25 cellular contexts compared by ENCODE assay signal in genomic region chr21:35005077-35005476, GRCh38. TPM values are rescaled to one million over a fixed set of nuclear protein-coding genes. Genes with fewer than 3 reads are reported as not detected.
DNase-seq lines count a peak whose midpoint lies in the region; ATAC-seq and TF ChIP-seq lines count a peak whose summit lies in the region.
"Had no signal": no experiment of that assay in that cellular context is flagged by ENCODE, and none has a peak within 500 bp of the region (broad histone marks: within the 10 kb centered on the region; RNA-seq: fewer than 3 reads in every experiment).

No MANE protein-coding gene starts in this region.

- H3K4me1 ChIP-seq in Loucy (ENCODE audit: insufficient read depth, low read length, poor library complexity, severe bottlenecking) (peaks cover 83% of the 10 kb centered on the region), fibroblast of lung (ENCODE audit: control insufficient read depth, extremely low read depth, insufficient read depth, low read length) (peaks cover 4% of the 10 kb centered on the region), HAP-1 (no peaks in the 10 kb centered on the region)
- H3K4me1 ChIP-seq: esophagus squamous epithelium, gastroesophageal sphincter had no signal

- POLR2A ChIA-PET in activated CD8-positive, alpha-beta T cell treated with anti-CD3 and anti-CD28 coated beads, Interleukin-2, amount 10 ng/mL, durations not matched to agents 7 days and 5 days (lab: Charles Lee): no interaction called here

- H3K27me3 ChIP-seq in Loucy (ENCODE audit: insufficient read depth, low read length, poor library complexity, severe bottlenecking): no peaks in the 10 kb centered on the region
- no peaks in the 10 kb centered on the region for H3K27me3 ChIP-seq in fibroblast of lung (ENCODE audit: control insufficient read depth, insufficient read depth, low read length)
- H3K27me3 ChIP-seq in HAP-1 (ENCODE audit: low read depth): no peaks in the 10 kb centered on the region
- H3K27me3 ChIP-seq: brain microvascular endothelial cell, esophagus squamous epithelium, gastroesophageal sphincter, spleen had no signal

- in situ Hi-C loops in HAP-1 (cut with MboI; ENCODE audit: low sequenced_read_pairs): no loop called here

- H3F3A ChIP-seq in Loucy (ENCODE audit: low read depth): peaks cover 15% of the 10 kb centered on the region

- CTCF ChIA-PET in activated CD8-positive, alpha-beta T cell treated with anti-CD3 and anti-CD28 coated beads, Interleukin-2, amount 10 ng/mL, durations not matched to agents 7 days and 5 days (lab: Charles Lee): interaction anchor here (0.7 to 2.4 kb wide), 6 partner anchors 10 to 352 kb away, joined by 3 to 9 read pairs (median 4); no protein-coding TSS in a partner anchor

- peaks cover 92% of the 10 kb centered on the region for H3K4me1 Mint-ChIP-seq in stimulated activated naive CD8-positive, alpha-beta T cell treated with anti-CD3 and anti-CD28 coated beads, Interleukin-15, amount 100 ng/mL, for 72 hours
- peaks cover 18% of the 10 kb centered on the region for H3K4me1 Mint-ChIP-seq in activated CD8-positive, alpha-beta T cell treated with anti-CD3 and anti-CD28 coated beads, Interleukin-2, amount 10 ng/mL, durations not matched to agents 7 days and 5 days (ENCODE audit: low read depth)
- H3K4me1 Mint-ChIP-seq: mesothelial cell of epicardium, nephron had no signal

- H3K4me3 Mint-ChIP-seq in stimulated activated naive CD8-positive, alpha-beta T cell treated with anti-CD3 and anti-CD28 coated beads, Interleukin-15, amount 100 ng/mL, for 72 hours: no peak overlapping the region
- H3K4me3 Mint-ChIP-seq in activated CD8-positive, alpha-beta T cell treated with anti-CD3 and anti-CD28 coated beads, Interleukin-2, amount 10 ng/mL, durations not matched to agents 7 days and 5 days: no peak overlapping the region
- H3K4me3 Mint-ChIP-seq: mesothelial cell of epicardium, nephron had no signal

- H3K4me3 ChIP-seq in Loucy (ENCODE audit: low read length, poor library complexity, severe bottlenecking): peak overlapping the region; percentile 2
- H3K4me3 ChIP-seq in fibroblast of lung (replicated peaks in 1 of 4; ENCODE audit: control extremely low read depth in 1 of 4, insufficient read depth in 1 of 4, low read depth in 3 of 4, low read length in 4 of 4): no peak overlapping the region
- H3K4me3 ChIP-seq in HAP-1: no peak overlapping the region
- H3K4me3 ChIP-seq: esophagus squamous epithelium, gastroesophageal sphincter, spleen had no signal

- no peak overlapping the region for H3K27ac ChIP-seq in fibroblast of lung (ENCODE audit: insufficient read depth, low read length)
- H3K27ac ChIP-seq: brain microvascular endothelial cell, esophagus squamous epithelium, gastroesophageal sphincter, spleen had no signal

- H3K79me2 ChIP-seq in Loucy (ENCODE audit: insufficient read depth, low read length) (peaks cover 99% of the 10 kb centered on the region), fibroblast of lung (ENCODE audit: control insufficient read depth, insufficient read depth, low read length) (no peaks in the 10 kb centered on the region)

- H2AFZ ChIP-seq in Loucy (ENCODE audit: low read length) (no peak overlapping the region), fibroblast of lung (ENCODE audit: low read length) (no peak overlapping the region)

- peak; percentile 58 for ATAC-seq in stimulated activated naive CD8-positive, alpha-beta T cell treated with anti-CD3 and anti-CD28 coated beads, Interleukin-15, amount 100 ng/mL, for 72 hours
- no peak for ATAC-seq in stimulated activated naive CD8-positive, alpha-beta T cell treated with anti-CD3 and anti-CD28 coated beads, Interleukin-15, Interleukin-2, amounts not matched to agents 100 U/mL and 50 U/mL, for 24 hours
- ATAC-seq in activated CD8-positive, alpha-beta T cell treated with anti-CD3 and anti-CD28 coated beads, Interleukin-2, amount 10 ng/mL, durations not matched to agents 7 days and 5 days: no peak
- ATAC-seq in HG02981 (IDR thresholded peaks at IDR 0.05; ENCODE audit: unreplicated experiment): no peak
- ATAC-seq: gastroesophageal sphincter, Panc1 had no signal

- H3K27ac Mint-ChIP-seq in stimulated activated naive CD8-positive, alpha-beta T cell treated with anti-CD3 and anti-CD28 coated beads, Interleukin-15, amount 100 ng/mL, for 72 hours: no peak overlapping the region
- H3K27ac Mint-ChIP-seq in activated CD8-positive, alpha-beta T cell treated with anti-CD3 and anti-CD28 coated beads, Interleukin-2, amount 10 ng/mL, durations not matched to agents 7 days and 5 days: no peak overlapping the region
- H3K27ac Mint-ChIP-seq: mesothelial cell of epicardium, nephron had no signal

- H4K20me1 ChIP-seq in Loucy (ENCODE audit: insufficient read depth, low read length, poor library complexity, severe bottlenecking) (peaks cover 69% of the 10 kb centered on the region), fibroblast of lung (ENCODE audit: control insufficient read depth, extremely low read depth, insufficient read depth, low read length) (no peaks in the 10 kb centered on the region)

- H3K9ac ChIP-seq in Loucy (ENCODE audit: low read depth, low read length, poor library complexity, severe bottlenecking) (peak overlapping the region; percentile 29), fibroblast of lung (ENCODE audit: insufficient read depth, low read length) (no peak overlapping the region)

- H3K36me3 ChIP-seq in Loucy (ENCODE audit: insufficient read depth, low read length): peaks cover 47% of the 10 kb centered on the region; the same call in 1 of the 2 replicates
- no peaks in the 10 kb centered on the region for H3K36me3 ChIP-seq in fibroblast of lung (ENCODE audit: control insufficient read depth, insufficient read depth, low read length)
- no peaks in the 10 kb centered on the region for H3K36me3 ChIP-seq in HAP-1 (replicated peaks)
- H3K36me3 ChIP-seq: brain microvascular endothelial cell, esophagus squamous epithelium, gastroesophageal sphincter had no signal

- no peaks in the 10 kb centered on the region for H3K9me3 Mint-ChIP-seq in stimulated activated naive CD8-positive, alpha-beta T cell treated with anti-CD3 and anti-CD28 coated beads, Interleukin-15, amount 100 ng/mL, for 72 hours
- H3K9me3 Mint-ChIP-seq in activated CD8-positive, alpha-beta T cell treated with anti-CD3 and anti-CD28 coated beads, Interleukin-2, amount 10 ng/mL, durations not matched to agents 7 days and 5 days (ENCODE audit: insufficient read depth): no peaks in the 10 kb centered on the region
- H3K9me3 Mint-ChIP-seq: mesothelial cell of epicardium, nephron had no signal

- TF ChIP-seq CTCF in Loucy (conservative IDR thresholded peaks at IDR 0.05; ENCODE audit: low read length) (no peak), fibroblast of lung (conservative IDR thresholded peaks at IDR 0.05 in 1 of 2, IDR thresholded peaks at IDR 0.05 in 1 of 2; ENCODE audit: low read depth in 1 of 2, low read length in 2 of 2) (no peak)

- H3K4me2 ChIP-seq in Loucy (ENCODE audit: low read depth, low read length, poor library complexity, severe bottlenecking) (peak overlapping the region; percentile 45), fibroblast of lung (ENCODE audit: extremely low read depth, insufficient read depth, low read length) (no peak overlapping the region)

- DNase-seq in stimulated activated naive CD8-positive, alpha-beta T cell treated with anti-CD3 and anti-CD28 coated beads, Interleukin-15, amount 100 ng/mL, for 72 hours: no peak
- DNase-seq in stimulated activated naive CD8-positive, alpha-beta T cell treated with anti-CD3 and anti-CD28 coated beads, Interleukin-15, Interleukin-2, amounts not matched to agents 100 U/mL and 50 U/mL, for 24 hours: no peak
- peak; percentile 49 to 55 for DNase-seq in fibroblast of lung (ENCODE audit: low read depth in 2 of 2)
- no peak for DNase-seq in activated CD8-positive, alpha-beta T cell treated with anti-CD3 and anti-CD28 coated beads, Interleukin-2, amount 10 ng/mL, durations not matched to agents 7 days and 5 days
- no peak for DNase-seq in HAP-1 (ENCODE audit: low spot score in 2 of 2)
- DNase-seq: activated CD4-positive, alpha-beta T cell treated with anti-CD3 and anti-CD28 coated beads for 48 hours; activated effector memory CD4-positive, alpha-beta T cell treated with Interleukin-2 at 50 U/mL for 16 hours; brain microvascular endothelial cell; C1 segment of cervical spinal cord; esophagus squamous epithelium; hypothalamus; KG1; left ventricle myocardium superior; MV-4-11; retina; spleen; stimulated activated CD4-positive, alpha-beta T cell treated with anti-CD3 and anti-CD28 coated beads, Interleukin-4, amount 100 ng/mL, for 1 hour; stimulated activated naive CD4-positive, alpha-beta T cell; T-helper 1 cell had no signal

- no peaks in the 10 kb centered on the region for H3K36me3 Mint-ChIP-seq in activated CD8-positive, alpha-beta T cell treated with anti-CD3 and anti-CD28 coated beads, Interleukin-2, amount 10 ng/mL, durations not matched to agents 7 days and 5 days (ENCODE audit: low read depth)
- H3K36me3 Mint-ChIP-seq: mesothelial cell of epicardium had no signal

- H3K9me2 ChIP-seq in Loucy (replicated peaks; ENCODE audit: low read depth, low read length): no peaks in the 10 kb centered on the region

- H3K27me3 Mint-ChIP-seq in stimulated activated naive CD8-positive, alpha-beta T cell treated with anti-CD3 and anti-CD28 coated beads, Interleukin-15, amount 100 ng/mL, for 72 hours: no peaks in the 10 kb centered on the region
- H3K27me3 Mint-ChIP-seq in activated CD8-positive, alpha-beta T cell treated with anti-CD3 and anti-CD28 coated beads, Interleukin-2, amount 10 ng/mL, durations not matched to agents 7 days and 5 days (ENCODE audit: low read depth): peaks cover 10% of the 10 kb centered on the region

- H3K9me3 ChIP-seq in Loucy (ENCODE audit: insufficient read depth, low read depth, low read length) (no peaks in the 10 kb centered on the region), fibroblast of lung (ENCODE audit: control insufficient read depth, insufficient read depth, low read depth, low read length) (no peaks in the 10 kb centered on the region), HAP-1 (no peaks in the 10 kb centered on the region)
- H3K9me3 ChIP-seq: esophagus squamous epithelium, gastroesophageal sphincter, spleen had no signal

RNA-seq across cellular contexts. Expression of gene RUNX1, which starts 44.0 kb away (rescaled TPM):
- total RNA-seq in fibroblast of lung: 21.6 and 41.6 TPM in 2 replicates
- polyA plus RNA-seq in fibroblast of lung: 23.1 and 29.6 TPM in 2 replicates
- 25.3 and 25.6 TPM in 2 replicates for polyA plus RNA-seq in fibroblast of lung (2012)
- 45.0 and 57.1 TPM in 2 replicates for polyA minus RNA-seq in fibroblast of lung (ENCODE audit: low replicate concordance)
- 10 to 100 TPM; 10.4 to 10.6 TPM for total RNA-seq in activated CD8-positive, alpha-beta T cell treated with anti-CD3 and anti-CD28 coated beads, Interleukin-2, amount 10 ng/mL, durations not matched to agents 7 days and 5 days

Comparison
In these comparisons a context has a peak if more than half of its experiments do, and no peak if none do; other contexts are left out.
1. DNase-seq: peak in fibroblast of lung (2 of 2); none in stimulated activated naive CD8-positive, alpha-beta T cell treated with anti-CD3 and anti-CD28 coated beads, Interleukin-15, amount 100 ng/mL, for 72 hours (0 of 2), stimulated activated naive CD8-positive, alpha-beta T cell treated with anti-CD3 and anti-CD28 coated beads, Interleukin-15, Interleukin-2, amounts not matched to agents 100 U/mL and 50 U/mL, for 24 hours (single experiment), activated CD8-positive, alpha-beta T cell treated with anti-CD3 and anti-CD28 coated beads, Interleukin-2, amount 10 ng/mL, durations not matched to agents 7 days and 5 days (single experiment) and HAP-1 (0 of 2).